Comparison of ENCODE assay signal across 27 cellular contexts in the genomic region with DNA sequence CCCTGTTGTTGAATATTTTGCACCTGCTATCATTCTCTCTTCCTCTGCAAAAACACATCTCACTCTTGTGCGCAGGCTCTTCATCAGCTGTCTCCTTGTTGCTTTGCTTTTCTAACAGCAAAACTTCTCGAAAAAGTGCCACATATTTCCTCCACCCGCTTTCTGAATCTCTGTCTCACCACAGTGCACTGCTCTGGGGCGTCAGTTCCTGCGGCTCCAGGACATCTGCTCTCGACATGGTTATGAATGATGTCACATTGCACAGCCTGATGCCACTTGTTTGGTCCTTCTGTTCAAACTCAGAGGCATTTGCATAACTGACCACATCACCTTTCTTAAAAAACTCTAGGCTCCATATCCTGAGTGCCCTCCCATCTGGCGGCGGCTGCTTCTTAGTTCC.
"Had no signal": no experiment of that assay in that cellular context is flagged by ENCODE, and none has a peak within 500 bp of the region (broad histone marks: within the 10 kb centered on the region; RNA-seq: fewer than 3 reads in every experiment).

No MANE protein-coding gene starts in this region.

- DNase-seq: activated CD4-positive, alpha-beta T cell treated with anti-CD3 and anti-CD28 coated beads, Interleukin-2, amount 10 ng/mL, durations not matched to agents 24 days and 14 days; activated CD4-positive, alpha-beta T cell treated with anti-CD3 and anti-CD28 coated beads, Interleukin-2, amount 50 U/mL, for 4 hours; activated CD8-positive, alpha-beta T cell treated with anti-CD3 and anti-CD28 coated beads for 36 hours; activated effector memory CD4-positive, alpha-beta T cell treated with anti-CD3 and anti-CD28 coated beads, Interleukin-2, amount 50 U/mL, for 16 hours; activated naive CD4-positive, alpha-beta T cell; activated T-cell treated with anti-CD3 and anti-CD28 coated beads, Interleukin-2, amount 50 U/mL, for 1 hour; activated T-cell treated with anti-CD3 and anti-CD28 coated beads, Interleukin-2, amount 50 U/mL, for 72 hours; adrenal gland; anterior cingulate cortex; caudate nucleus; cerebellar nuclear complex; Kasumi-1; KG1; NCI-H1105; NCI-H1417 treated with DMSO at 0.1 percent for 48 hours; NCI-H187 treated with DMSO at 0.1 percent for 48 hours; NCI-H2081; NCI-H345; NK-92 treated with Interleukin-12 subunit alpha and Interleukin-12 subunit beta, amount 100 ng/mL, for 24 hours; OCI-M1; Right ventricle myocardium superior; SJCRH30; T1000 had no signal

- H3K4me1 Mint-ChIP-seq: activated CD4-positive, alpha-beta T cell treated with anti-CD3 and anti-CD28 coated beads, Interleukin-2, amount 10 ng/mL, durations not matched to agents 24 days and 14 days; activated naive CD4-positive, alpha-beta T cell treated with anti-CD3 and anti-CD28 coated beads, Interleukin-2, amount 50 U/mL, for 24 hours; activated T-helper 17 cell treated with anti-CD3 and anti-CD28 coated beads, Interleukin-2, amount 50 U/mL, for 72 hours had no signal

- H3K4me1 ChIP-seq: adrenal gland, SJCRH30 had no signal

- H3K36me3 Mint-ChIP-seq: activated naive CD4-positive, alpha-beta T cell treated with anti-CD3 and anti-CD28 coated beads, Interleukin-2, amount 50 U/mL, for 24 hours; brain had no signal

- ATAC-seq: activated CD8-positive, alpha-beta T cell treated with anti-CD3 and anti-CD28 coated beads for 36 hours; activated T-cell treated with anti-CD3 and anti-CD28 coated beads, Interleukin-2, amount 50 U/mL, for 72 hours; activated T-helper 17 cell treated with anti-CD3 and anti-CD28 coated beads, Interleukin-2, amount 50 U/mL, for 72 hours had no signal

- H3K9me3 ChIP-seq: adrenal gland, SJCRH30 had no signal

- H3K27ac Mint-ChIP-seq: activated CD4-positive, alpha-beta T cell treated with anti-CD3 and anti-CD28 coated beads, Interleukin-2, amount 10 ng/mL, durations not matched to agents 24 days and 14 days; activated CD8-positive, alpha-beta T cell treated with anti-CD3 and anti-CD28 coated beads for 36 hours; activated naive CD4-positive, alpha-beta T cell treated with anti-CD3 and anti-CD28 coated beads, Interleukin-2, amount 50 U/mL, for 24 hours; activated T-cell treated with anti-CD3 and anti-CD28 coated beads, Interleukin-2, amount 50 U/mL, for 72 hours; activated T-helper 17 cell treated with anti-CD3 and anti-CD28 coated beads, Interleukin-2, amount 50 U/mL, for 72 hours had no signal

- H3K9me3 Mint-ChIP-seq: activated CD4-positive, alpha-beta T cell treated with anti-CD3 and anti-CD28 coated beads, Interleukin-2, amount 10 ng/mL, durations not matched to agents 24 days and 14 days; activated CD8-positive, alpha-beta T cell treated with anti-CD3 and anti-CD28 coated beads for 36 hours had no signal

- H3K27ac ChIP-seq: adrenal gland, SJCRH30, SK-N-MC had no signal

- H3K4me3 ChIP-seq: adrenal gland, SJCRH30, SK-N-MC had no signal

- H3K27me3 ChIP-seq: adrenal gland, SJCRH30 had no signal

- H3K27me3 Mint-ChIP-seq: activated CD4-positive, alpha-beta T cell treated with anti-CD3 and anti-CD28 coated beads, Interleukin-2, amount 10 ng/mL, durations not matched to agents 24 days and 14 days; activated CD8-positive, alpha-beta T cell treated with anti-CD3 and anti-CD28 coated beads for 36 hours; activated naive CD4-positive, alpha-beta T cell treated with anti-CD3 and anti-CD28 coated beads, Interleukin-2, amount 50 U/mL, for 24 hours; activated T-helper 17 cell treated with anti-CD3 and anti-CD28 coated beads, Interleukin-2, amount 50 U/mL, for 72 hours had no signal

- H3K36me3 ChIP-seq: adrenal gland, SJCRH30 had no signal

- H3K4me3 Mint-ChIP-seq: activated CD4-positive, alpha-beta T cell treated with anti-CD3 and anti-CD28 coated beads, Interleukin-2, amount 10 ng/mL, durations not matched to agents 24 days and 14 days; activated CD8-positive, alpha-beta T cell treated with anti-CD3 and anti-CD28 coated beads for 36 hours; activated naive CD4-positive, alpha-beta T cell treated with anti-CD3 and anti-CD28 coated beads, Interleukin-2, amount 50 U/mL, for 24 hours; activated T-cell treated with anti-CD3 and anti-CD28 coated beads, Interleukin-2, amount 50 U/mL, for 72 hours; activated T-helper 17 cell treated with anti-CD3 and anti-CD28 coated beads, Interleukin-2, amount 50 U/mL, for 72 hours; brain had no signal
